1 cellular context compared by ENCODE assay signal in the genomic region with DNA sequence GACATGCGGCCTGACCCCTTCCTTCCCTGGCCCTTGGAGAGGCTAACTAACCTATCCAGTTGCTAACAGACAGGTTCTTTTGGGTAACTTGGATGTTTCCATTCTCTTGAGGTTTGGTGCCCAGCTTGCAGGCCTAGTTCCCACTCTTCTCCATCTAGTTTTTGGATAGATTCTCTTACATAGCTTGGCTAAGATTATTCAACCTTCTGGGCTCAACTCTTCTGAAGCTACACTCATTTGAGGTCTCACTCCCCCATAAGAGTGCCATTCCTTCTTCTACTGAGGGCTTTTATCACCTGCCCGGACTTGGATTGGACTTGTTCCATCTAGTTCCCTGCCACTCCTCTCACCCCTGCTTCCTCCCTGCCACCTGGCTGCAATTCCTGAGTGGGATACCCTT.
TF ChIP-seq lines count a peak whose summit lies in the region.

No MANE protein-coding gene starts in this region.

TF ChIP-seq in SK-N-SH, 30 proteins besides CTCF, POLR2A, EP300 and RAD21 (continued from another document):
- TF ChIP-seq, protein P1, sequence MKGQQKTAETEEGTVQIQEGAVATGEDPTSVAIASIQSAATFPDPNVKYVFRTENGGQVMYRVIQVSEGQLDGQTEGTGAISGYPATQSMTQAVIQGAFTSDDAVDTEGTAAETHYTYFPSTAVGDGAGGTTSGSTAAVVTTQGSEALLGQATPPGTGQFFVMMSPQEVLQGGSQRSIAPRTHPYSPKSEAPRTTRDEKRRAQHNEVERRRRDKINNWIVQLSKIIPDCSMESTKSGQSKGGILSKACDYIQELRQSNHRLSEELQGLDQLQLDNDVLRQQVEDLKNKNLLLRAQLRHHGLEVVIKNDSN (IDR thresholded peaks at IDR 0.05; ENCODE audit: borderline replicate concordance, low read depth), result no peak
- TF ChIP-seq EZH2phosphoT487 (IDR thresholded peaks at IDR 0.05; ENCODE audit: borderline replicate concordance, low read depth) (no peak), NRF1 (IDR thresholded peaks at IDR 0.05; ENCODE audit: low read depth, low read length) (no peak), FOXJ3 (CRISPR knock-in tag; IDR thresholded peaks at IDR 0.05) (no peak), SIN3A (IDR thresholded peaks at IDR 0.05; ENCODE audit: borderline replicate concordance, low read depth, low read length) (no peak), MXI1 (IDR thresholded peaks at IDR 0.05; ENCODE audit: low read depth, low read length) (no peak), TEAD4 (IDR thresholded peaks at IDR 0.05; ENCODE audit: borderline replicate concordance, insufficient read depth) (no peak), CHD2 (IDR thresholded peaks at IDR 0.05; ENCODE audit: low read length, partially characterized antibody) (no peak), JUND (IDR thresholded peaks at IDR 0.05) (no peak), YY1 (IDR thresholded peaks at IDR 0.05; ENCODE audit: low read depth) (no peak), GATA2 (CRISPR knock-in tag; IDR thresholded peaks at IDR 0.05) (no peak)
- TF ChIP-seq, protein P2, sequence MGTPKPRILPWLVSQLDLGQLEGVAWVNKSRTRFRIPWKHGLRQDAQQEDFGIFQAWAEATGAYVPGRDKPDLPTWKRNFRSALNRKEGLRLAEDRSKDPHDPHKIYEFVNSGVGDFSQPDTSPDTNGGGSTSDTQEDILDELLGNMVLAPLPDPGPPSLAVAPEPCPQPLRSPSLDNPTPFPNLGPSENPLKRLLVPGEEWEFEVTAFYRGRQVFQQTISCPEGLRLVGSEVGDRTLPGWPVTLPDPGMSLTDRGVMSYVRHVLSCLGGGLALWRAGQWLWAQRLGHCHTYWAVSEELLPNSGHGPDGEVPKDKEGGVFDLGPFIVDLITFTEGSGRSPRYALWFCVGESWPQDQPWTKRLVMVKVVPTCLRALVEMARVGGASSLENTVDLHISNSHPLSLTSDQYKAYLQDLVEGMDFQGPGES (IDR thresholded peaks at IDR 0.05; ENCODE audit: low read depth, low read length), result no peak
- TF ChIP-seq, protein P3, sequence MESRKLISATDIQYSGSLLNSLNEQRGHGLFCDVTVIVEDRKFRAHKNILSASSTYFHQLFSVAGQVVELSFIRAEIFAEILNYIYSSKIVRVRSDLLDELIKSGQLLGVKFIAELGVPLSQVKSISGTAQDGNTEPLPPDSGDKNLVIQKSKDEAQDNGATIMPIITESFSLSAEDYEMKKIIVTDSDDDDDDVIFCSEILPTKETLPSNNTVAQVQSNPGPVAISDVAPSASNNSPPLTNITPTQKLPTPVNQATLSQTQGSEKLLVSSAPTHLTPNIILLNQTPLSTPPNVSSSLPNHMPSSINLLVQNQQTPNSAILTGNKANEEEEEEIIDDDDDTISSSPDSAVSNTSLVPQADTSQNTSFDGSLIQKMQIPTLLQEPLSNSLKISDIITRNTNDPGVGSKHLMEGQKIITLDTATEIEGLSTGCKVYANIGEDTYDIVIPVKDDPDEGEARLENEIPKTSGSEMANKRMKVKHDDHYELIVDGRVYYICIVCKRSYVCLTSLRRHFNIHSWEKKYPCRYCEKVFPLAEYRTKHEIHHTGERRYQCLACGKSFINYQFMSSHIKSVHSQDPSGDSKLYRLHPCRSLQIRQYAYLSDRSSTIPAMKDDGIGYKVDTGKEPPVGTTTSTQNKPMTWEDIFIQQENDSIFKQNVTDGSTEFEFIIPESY (IDR thresholded peaks at IDR 0.05; ENCODE audit: borderline replicate concordance, low read depth), result no peak
- TF ChIP-seq, protein P4, sequence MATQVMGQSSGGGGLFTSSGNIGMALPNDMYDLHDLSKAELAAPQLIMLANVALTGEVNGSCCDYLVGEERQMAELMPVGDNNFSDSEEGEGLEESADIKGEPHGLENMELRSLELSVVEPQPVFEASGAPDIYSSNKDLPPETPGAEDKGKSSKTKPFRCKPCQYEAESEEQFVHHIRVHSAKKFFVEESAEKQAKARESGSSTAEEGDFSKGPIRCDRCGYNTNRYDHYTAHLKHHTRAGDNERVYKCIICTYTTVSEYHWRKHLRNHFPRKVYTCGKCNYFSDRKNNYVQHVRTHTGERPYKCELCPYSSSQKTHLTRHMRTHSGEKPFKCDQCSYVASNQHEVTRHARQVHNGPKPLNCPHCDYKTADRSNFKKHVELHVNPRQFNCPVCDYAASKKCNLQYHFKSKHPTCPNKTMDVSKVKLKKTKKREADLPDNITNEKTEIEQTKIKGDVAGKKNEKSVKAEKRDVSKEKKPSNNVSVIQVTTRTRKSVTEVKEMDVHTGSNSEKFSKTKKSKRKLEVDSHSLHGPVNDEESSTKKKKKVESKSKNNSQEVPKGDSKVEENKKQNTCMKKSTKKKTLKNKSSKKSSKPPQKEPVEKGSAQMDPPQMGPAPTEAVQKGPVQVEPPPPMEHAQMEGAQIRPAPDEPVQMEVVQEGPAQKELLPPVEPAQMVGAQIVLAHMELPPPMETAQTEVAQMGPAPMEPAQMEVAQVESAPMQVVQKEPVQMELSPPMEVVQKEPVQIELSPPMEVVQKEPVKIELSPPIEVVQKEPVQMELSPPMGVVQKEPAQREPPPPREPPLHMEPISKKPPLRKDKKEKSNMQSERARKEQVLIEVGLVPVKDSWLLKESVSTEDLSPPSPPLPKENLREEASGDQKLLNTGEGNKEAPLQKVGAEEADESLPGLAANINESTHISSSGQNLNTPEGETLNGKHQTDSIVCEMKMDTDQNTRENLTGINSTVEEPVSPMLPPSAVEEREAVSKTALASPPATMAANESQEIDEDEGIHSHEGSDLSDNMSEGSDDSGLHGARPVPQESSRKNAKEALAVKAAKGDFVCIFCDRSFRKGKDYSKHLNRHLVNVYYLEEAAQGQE (IDR thresholded peaks at IDR 0.05; ENCODE audit: low read depth, low read length), result no peak
- TF ChIP-seq, protein P5, sequence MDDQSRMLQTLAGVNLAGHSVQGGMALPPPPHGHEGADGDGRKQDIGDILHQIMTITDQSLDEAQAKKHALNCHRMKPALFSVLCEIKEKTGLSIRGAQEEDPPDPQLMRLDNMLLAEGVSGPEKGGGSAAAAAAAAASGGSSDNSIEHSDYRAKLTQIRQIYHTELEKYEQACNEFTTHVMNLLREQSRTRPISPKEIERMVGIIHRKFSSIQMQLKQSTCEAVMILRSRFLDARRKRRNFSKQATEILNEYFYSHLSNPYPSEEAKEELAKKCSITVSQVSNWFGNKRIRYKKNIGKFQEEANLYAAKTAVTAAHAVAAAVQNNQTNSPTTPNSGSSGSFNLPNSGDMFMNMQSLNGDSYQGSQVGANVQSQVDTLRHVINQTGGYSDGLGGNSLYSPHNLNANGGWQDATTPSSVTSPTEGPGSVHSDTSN (IDR thresholded peaks at IDR 0.05), result no peak
